In the genomic region with DNA sequence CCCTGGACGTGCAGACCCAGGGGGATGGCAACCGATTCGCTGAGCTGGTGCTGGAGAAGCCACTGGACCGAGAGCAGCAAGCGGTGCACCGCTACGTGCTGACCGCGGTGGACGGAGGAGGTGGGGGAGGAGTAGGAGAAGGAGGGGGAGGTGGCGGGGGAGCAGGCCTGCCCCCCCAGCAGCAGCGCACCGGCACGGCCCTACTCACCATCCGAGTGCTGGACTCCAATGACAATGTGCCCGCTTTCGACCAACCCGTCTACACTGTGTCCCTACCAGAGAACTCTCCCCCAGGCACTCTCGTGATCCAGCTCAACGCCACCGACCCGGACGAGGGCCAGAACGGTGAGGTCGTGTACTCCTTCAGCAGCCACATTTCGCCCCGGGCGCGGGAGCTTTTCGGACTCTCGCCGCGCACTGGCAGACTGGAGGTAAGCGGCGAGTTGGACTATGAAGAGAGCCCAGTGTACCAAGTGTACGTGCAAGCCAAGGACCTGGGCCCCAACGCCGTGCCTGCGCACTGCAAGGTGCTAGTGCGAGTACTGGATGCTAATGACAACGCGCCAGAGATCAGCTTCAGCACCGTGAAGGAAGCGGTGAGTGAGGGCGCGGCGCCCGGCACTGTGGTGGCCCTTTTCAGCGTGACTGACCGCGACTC, we compare ENCODE assay signal across 9 cellular contexts. TPM values are rescaled to one million over a fixed set of nuclear protein-coding genes. Genes with fewer than 3 reads are reported as not detected.
DNase-seq lines count a peak whose midpoint lies in the region; ATAC-seq, FAIRE-seq and TF ChIP-seq lines count a peak whose summit lies in the region.
"Had no signal": no experiment of that assay in that cellular context is flagged by ENCODE, and none has a peak within 500 bp of the region (broad histone marks: within the 10 kb centered on the region; RNA-seq: fewer than 3 reads in every experiment).

No MANE protein-coding gene starts in this region.

- no peak for TF ChIP-seq POLR2A in A549 (IDR thresholded peaks at IDR 0.05; ENCODE audit: low read length)

- peaks cover 72% of the 10 kb centered on the region for H3K27me3 Mint-ChIP-seq in neural crest cell (ENCODE audit: low read depth)

- H3K4me3 ChIP-seq in A549 (peak overlapping the region; percentile 28; the same call in 2 of the 3 replicates), ectodermal cell (ENCODE audit: insufficient read depth, low read depth, low read length) (peak overlapping the region; percentile 46)

- WGBS in A549 (ENCODE audit: missing lambda C conversion rate), result 27% methylated on average over 3 of the region's 51 CpGs
- 1% methylated on average over 51 of the region's 51 CpGs for WGBS in ectodermal cell, 2 experiments

- no peaks in the 10 kb centered on the region for H3K9me3 ChIP-seq in A549
- H3K9me3 ChIP-seq in ectodermal cell (ENCODE audit: control insufficient read depth, low read length), result no peaks in the 10 kb centered on the region

- H3K4me1 Mint-ChIP-seq in neural crest cell, result peaks cover 71% of the 10 kb centered on the region

- H3K4me2 ChIP-seq in A549, result peak overlapping the region; percentile 91

- H3K36me3 ChIP-seq in ectodermal cell (ENCODE audit: control insufficient read depth, insufficient read depth, low read length), result no peaks in the 10 kb centered on the region

- no peak for FAIRE-seq in A549 (lab: Jason Lieb, UNC)

- POLR2A ChIA-PET in A549 (lab: Yijun Ruan, JAX) (no interaction called here), HEK293T (lab: Yijun Ruan, JAX) (interaction anchor here (1.2 to 1.7 kb wide), 3 partner anchors 10 to 169 kb away, joined by 3 to 8 read pairs (median 4); no protein-coding TSS in a partner anchor)

- TF ChIP-seq RAD21 in A549 (conservative IDR thresholded peaks at IDR 0.05 in 1 of 2, IDR thresholded peaks at IDR 0.05 in 1 of 2), result no peak

- DNase-seq in A549 (ENCODE audit: low read depth in 1 of 2, low spot score in 1 of 2) (peak in 1 of 2 experiments; percentile 14), HEK293T (ENCODE audit: extremely low spot score) (no peak), neural crest cell (ENCODE audit: low read depth, low spot score) (peak; percentile 23), HUDEP-2 (lab: John Stamatoyannopoulos, UW; ENCODE audit: unreplicated experiment in 76 of 76) (no peak), GDM1 (lab: John Stamatoyannopoulos, UW) (no peak), epidermal melanocyte (ENCODE audit: insufficient read length, low spot score) (no peak)
- DNase-seq: left colon had no signal

- H3K4me3 Mint-ChIP-seq in neural crest cell, result peak overlapping the region; percentile 89

- no peak overlapping the region for H3K27ac Mint-ChIP-seq in neural crest cell (ENCODE audit: unreplicated experiment)

- CTCF ChIA-PET in A549 (lab: Yijun Ruan, JAX), result interaction anchor here (0.9 kb wide), 1 partner anchor 10 kb away, joined by 3 read pairs; no protein-coding TSS in a partner anchor
- CTCF ChIA-PET in HEK293T (lab: Yijun Ruan, JAX), result no interaction called here

- no peak for TF ChIP-seq EP300 in A549 (IDR thresholded peaks at IDR 0.05)

- no peaks in the 10 kb centered on the region for H3K9me3 Mint-ChIP-seq in neural crest cell

- H3K27me3 ChIP-seq in ectodermal cell (ENCODE audit: control insufficient read depth, insufficient read depth, low read length, poor library complexity, severe bottlenecking), result peaks cover 83% of the 10 kb centered on the region

- H3K27ac ChIP-seq in A549 (no peak overlapping the region), ectodermal cell (ENCODE audit: insufficient read depth, low read depth, low read length, poor library complexity, severe bottlenecking) (no peak overlapping the region)

- TF ChIP-seq CTCF in A549 (IDR thresholded peaks at IDR 0.05), result no peak
- no peak for TF ChIP-seq CTCF in neural crest cell (conservative IDR thresholded peaks at IDR 0.05)

- ATAC-seq in A549 (peak; percentile 3 to 11; a peak in 3 of 6 replicates), HG02798 (IDR thresholded peaks at IDR 0.05; ENCODE audit: poor library complexity, unreplicated experiment) (no peak)
- ATAC-seq: left colon had no signal

- H3K4me1 ChIP-seq in A549 (0 out of 3 replicates have a peak, but pooled peaks cover 9% of the 10 kb centered on the region), ectodermal cell (ENCODE audit: control insufficient read depth, insufficient read depth, low read length) (peaks cover 32% of the 10 kb centered on the region)

- no peaks in the 10 kb centered on the region for H3K36me3 Mint-ChIP-seq in neural crest cell (ENCODE audit: low read depth)

TF ChIP-seq in A549, 52 proteins besides CTCF, POLR2A, EP300 and RAD21:
- no peak for TF ChIP-seq FOXS1 (CRISPR knock-in tag; IDR thresholded peaks at IDR 0.05)

TF ChIP-seq in HEK293T, 16 proteins besides CTCF, POLR2A, EP300 and RAD21:
- TF ChIP-seq ELF4 (IDR thresholded peaks at IDR 0.05), result no peak
- TF ChIP-seq SP1 (IDR thresholded peaks at IDR 0.05), result no peak
- TF ChIP-seq SUZ12 (IDR thresholded peaks at IDR 0.05), result no peak
- TF ChIP-seq L3MBTL2 (conservative IDR thresholded peaks at IDR 0.05), result peak; percentile 14
TF ChIP-seq in HEK293T: peak in this region for 1.

RNA-seq across cellular contexts. Expression of a gene that starts 1.7 kb away (rescaled TPM):
- 0.37 and 0.38 TPM in 2 replicates for polyA plus RNA-seq in A549 (2011; rRNA removed)
- polyA plus RNA-seq in A549 (2012; cell fraction: cytosol; rRNA removed), result 0.33 and 0.36 TPM in 2 replicates
- 0.79 and 0.82 TPM in 2 replicates for polyA plus RNA-seq in A549 (2012; cell fraction: nucleus; rRNA removed)
- polyA plus RNA-seq in A549 (2017; fragmentation: RNase III; extraction: RNeasy Plus Mini Kit Qiagen cat#74134 plus additional on column Dnase treatment), result 0.42 to 0.58 TPM (median 0.49 TPM) in 3 replicates
- 0.54 TPM in 2 replicates for polyA minus RNA-seq in A549 (2011; rRNA and poly(A)+ RNA removed)
- polyA plus RNA-seq in ectodermal cell (2013, experiment 1 of 4), result 10.5 TPM
- polyA plus RNA-seq in ectodermal cell (2013, experiment 2 of 4), result 10.5 TPM
- polyA plus RNA-seq in ectodermal cell (2013, experiment 3 of 4), result 7.4 TPM
- 8.4 TPM for polyA plus RNA-seq in ectodermal cell (2013, experiment 4 of 4)
- total RNA-seq in neural crest cell, result 3.7 and 3.8 TPM in 2 replicates
